ENCODE assay signal across 15 cellular contexts in genomic region chr12:77377116-77377515, GRCh38.
DNase-seq lines count a peak whose midpoint lies in the region; ATAC-seq and TF ChIP-seq lines count a peak whose summit lies in the region.
"Had no signal": no experiment of that assay in that cellular context is flagged by ENCODE, and none has a peak within 500 bp of the region (broad histone marks: within the 10 kb centered on the region; RNA-seq: fewer than 3 reads in every experiment).

No MANE protein-coding gene starts in this region.

- H3K14ac ChIP-seq in IMR-90 (replicated peaks; ENCODE audit: low read depth, low read length) = no peak overlapping the region

- no peak overlapping the region for H3K56ac ChIP-seq in IMR-90 (ENCODE audit: extremely low read depth, insufficient read depth, low read length)

- dilution Hi-C loops in IMR-90 (cut with HindIII; ENCODE audit: low sequenced_read_pairs, unreplicated experiment) = no loop called here

- no peaks in the 10 kb centered on the region for H3K4me1 ChIP-seq in IMR-90 (ENCODE audit: control insufficient read depth, insufficient read depth, low read length)
- H3K4me1 ChIP-seq in BE2C = no peaks in the 10 kb centered on the region
- H3K4me1 ChIP-seq: thyroid gland had no signal

- H2BK5ac ChIP-seq in IMR-90 (ENCODE audit: low read depth, low read length, poor library complexity, severe bottlenecking) = no peak overlapping the region

- POLR2A ChIA-PET in IMR-90 (lab: Charles Lee; ENCODE audit: unreplicated experiment) = no interaction called here

- no peaks in the 10 kb centered on the region for H3K36me3 ChIP-seq in IMR-90 (ENCODE audit: control insufficient read depth, insufficient read depth, low read length)
- no peaks in the 10 kb centered on the region for H3K36me3 ChIP-seq in BE2C
- H3K36me3 ChIP-seq: thyroid gland had no signal

- H2AFZ ChIP-seq in IMR-90 (replicated peaks; ENCODE audit: low read length, poor library complexity) = no peak overlapping the region

- no peaks in the 10 kb centered on the region for H3K9me1 ChIP-seq in IMR-90 (ENCODE audit: insufficient read depth, low read length)

- H3K27me3 ChIP-seq in IMR-90 (ENCODE audit: control insufficient read depth, insufficient read depth, low read length) (no peaks in the 10 kb centered on the region; the same call in 1 of the 2 replicates), BE2C (no peaks in the 10 kb centered on the region)
- H3K27me3 ChIP-seq: thyroid gland had no signal

- no peak overlapping the region for H3K4me3 ChIP-seq in IMR-90 (ENCODE audit: insufficient read depth, low read depth, low read length)
- no peak overlapping the region for H3K4me3 ChIP-seq in fibroblast of mammary gland (ENCODE audit: control insufficient read depth, low read depth, low read length)
- no peak overlapping the region for H3K4me3 ChIP-seq in BE2C (ENCODE audit: low read depth, low read length)
- H3K4me3 ChIP-seq: thyroid gland had no signal

- H2BK120ac ChIP-seq in IMR-90 (ENCODE audit: low read depth, low read length) = no peak overlapping the region

- no peak overlapping the region for H3K4me2 ChIP-seq in IMR-90 (ENCODE audit: low read depth, low read length)

- no peak overlapping the region for H4K91ac ChIP-seq in IMR-90 (ENCODE audit: insufficient read depth, low read depth, low read length)

- H2AK5ac ChIP-seq in IMR-90 (ENCODE audit: low read depth, low read length) = no peak overlapping the region

- no peak overlapping the region for H3K18ac ChIP-seq in IMR-90 (ENCODE audit: low read depth, low read length)

- TF ChIP-seq CTCF in IMR-90 (conservative IDR thresholded peaks at IDR 0.05; ENCODE audit: low read depth, low read length) = no peak
- TF ChIP-seq CTCF in fibroblast of mammary gland (conservative IDR thresholded peaks at IDR 0.05; ENCODE audit: control insufficient read depth, insufficient read depth, low read depth, low read length) = no peak
- no peak for TF ChIP-seq CTCF in BE2C (IDR thresholded peaks at IDR 0.05; ENCODE audit: low read depth, low read length)

- intact Hi-C loops in IMR-90 (cut with micrococcal nuclease) = no loop called here

- H2BK15ac ChIP-seq in IMR-90 (ENCODE audit: low read depth, low read length) = no peak overlapping the region

- no peaks in the 10 kb centered on the region for H3K79me1 ChIP-seq in IMR-90 (ENCODE audit: low read depth in 1 of 2, low read length in 2 of 2)

- BruUV-seq in IMR-90 (replicated peaks; lab: Mats Ljungman, UMichigan) = no TSS peak

- CTCF ChIA-PET in IMR-90 (lab: Yijun Ruan, JAX) = no interaction called here

- no peak overlapping the region for H4K5ac ChIP-seq in IMR-90 (ENCODE audit: low read depth, low read length)

- ATAC-seq in IMR-90 (ENCODE audit: low read depth) (no peak), SK-N-SH treated with all-trans-retinoic acid at 6 μM for 48 hours (peak; percentile 35; the same call in 2 of the 3 replicates)

- WGBS in IMR-90 (ENCODE audit: extremely low coverage in 2 of 2, insufficient read length in 1 of 2), 2 experiments = no CpG with 5 or more reads among the region's 1 CpG

- peak; percentile 5 for DNase-seq in IMR-90
- peak; percentile 91 for DNase-seq in fibroblast of mammary gland (ENCODE audit: low read depth)
- no peak for DNase-seq in globus pallidus (ENCODE audit: low spot score)
- DNase-seq in BE2C = no peak
- DNase-seq in activated effector memory CD4-positive, alpha-beta T cell treated with anti-CD3 and anti-CD28 coated beads, Interleukin-2, amount 50 U/mL, for 16 hours = no peak
- no peak for DNase-seq in substantia nigra (lab: John Stamatoyannopoulos, UW)
- DNase-seq: activated CD4-positive, CD25-positive, alpha-beta regulatory T cell; CD4-positive, CD25-positive, alpha-beta regulatory T cell; H7; naive B cell; NCI-H1694; NCI-H345; T-helper 2 cell; thyroid gland had no signal

- no peak overlapping the region for H4K8ac ChIP-seq in IMR-90 (ENCODE audit: low read depth in 2 of 2, low read length in 2 of 2)

- H3K27ac ChIP-seq in IMR-90 (ENCODE audit: insufficient read depth, low read length) = no peak overlapping the region
- no peak overlapping the region for H3K27ac ChIP-seq in substantia nigra (ENCODE audit: low read depth, low read length, poor library complexity, severe bottlenecking)
- H3K27ac ChIP-seq: thyroid gland had no signal

- no peak overlapping the region for H2BK20ac ChIP-seq in IMR-90 (ENCODE audit: low read depth, low read length)

- no peak for TF ChIP-seq POLR2A in IMR-90 (IDR thresholded peaks at IDR 0.05; ENCODE audit: low read depth, low read length)

- no peak overlapping the region for H2AK9ac ChIP-seq in IMR-90 (replicated peaks; ENCODE audit: low read depth, low read length, poor library complexity)

- H3K4ac ChIP-seq in IMR-90 (ENCODE audit: low read depth, low read length) = no peak overlapping the region

- no peak overlapping the region for H3K9ac ChIP-seq in IMR-90 (ENCODE audit: low read depth, low read length)

- H3K9me3 ChIP-seq in IMR-90 (ENCODE audit: control insufficient read depth, insufficient read depth, low read length) (no peaks in the 10 kb centered on the region), BE2C (no peaks in the 10 kb centered on the region)
- H3K9me3 ChIP-seq: thyroid gland had no signal

- TF ChIP-seq RAD21 in IMR-90 (IDR thresholded peaks at IDR 0.05; ENCODE audit: low read length) = no peak

- H4K20me1 ChIP-seq in IMR-90 (ENCODE audit: insufficient read depth, low read length) = no peaks in the 10 kb centered on the region

- in situ Hi-C loops in IMR-90 (cut with MboI; ENCODE audit: low sequenced_read_pairs) = no loop called here

- H3K23ac ChIP-seq in IMR-90 (ENCODE audit: low read depth, low read length) = no peak overlapping the region

TF ChIP-seq in IMR-90, 13 proteins besides CTCF, POLR2A, EP300 and RAD21 (continues in another document):
- TF ChIP-seq RFX5 (IDR thresholded peaks at IDR 0.05; ENCODE audit: low read depth, low read length) (no peak), MXI1 (IDR thresholded peaks at IDR 0.05; ENCODE audit: borderline replicate concordance, low read depth, low read length) (no peak), NFE2L2 (IDR thresholded peaks at IDR 0.05; ENCODE audit: low read depth, low read length) (no peak), USF2 (IDR thresholded peaks at IDR 0.05; ENCODE audit: low read depth, low read length) (no peak), RCOR1 (IDR thresholded peaks at IDR 0.05; ENCODE audit: insufficient replicate concordance, low read length) (no peak), FOS (IDR thresholded peaks at IDR 0.05; ENCODE audit: low read depth, low read length) (no peak), BHLHE40 (IDR thresholded peaks at IDR 0.05; ENCODE audit: low read depth, low read length) (no peak), ELK1 (IDR thresholded peaks at IDR 0.05; ENCODE audit: borderline replicate concordance, low read depth, low read length) (no peak), SMC3 (IDR thresholded peaks at IDR 0.05; ENCODE audit: low read depth, low read length) (no peak), CHD1 (IDR thresholded peaks at IDR 0.05; ENCODE audit: low read depth, low read length) (no peak)

TF ChIP-seq in SK-N-SH treated with all-trans-retinoic acid at 6 μM for 48 hours, 23 proteins besides CTCF, POLR2A, EP300 and RAD21:
- TF ChIP-seq OSR1 (CRISPR knock-in tag; IDR thresholded peaks at IDR 0.05) = no peak
- no peak for TF ChIP-seq BACH2 (CRISPR knock-in tag; IDR thresholded peaks at IDR 0.05; ENCODE audit: borderline replicate concordance)
- TF ChIP-seq GLIS3 (CRISPR knock-in tag; IDR thresholded peaks at IDR 0.05) = no peak

Comparison
In these comparisons a context has a peak if more than half of its experiments do, and no peak if none do; other contexts are left out.
1. DNase-seq: peak in IMR-90 (single experiment) and fibroblast of mammary gland (single experiment); none in globus pallidus (single experiment), BE2C (single experiment), activated effector memory CD4-positive, alpha-beta T cell treated with anti-CD3 and anti-CD28 coated beads, Interleukin-2, amount 50 U/mL, for 16 hours (single experiment) and substantia nigra (0 of 49).